In genomic region chr10:62482581-62482980, GRCh38 we compare ENCODE assay signal across 37 cellular contexts.
"Had no signal": no experiment of that assay in that cellular context is flagged by ENCODE, and none has a peak within 500 bp of the region (broad histone marks: within the 10 kb centered on the region; RNA-seq: fewer than 3 reads in every experiment).

No MANE protein-coding gene starts in this region.

- H3K36me3 Mint-ChIP-seq: activated CD8-positive, alpha-beta memory T cell treated with anti-CD3 and anti-CD28 coated beads, Interleukin-2, amount 10 ng/mL, durations not matched to agents 7 days and 5 days; activated naive CD4-positive, alpha-beta T cell treated with anti-CD3 and anti-CD28 coated beads, Interleukin-2, amount 10 ng/mL, durations not matched to agents 7 days and 5 days; activated naive CD4-positive, alpha-beta T cell treated with anti-CD3 and anti-CD28 coated beads, Interleukin-2, amount 50 U/mL, for 24 hours; activated naive CD8-positive, alpha-beta T cell; activated naive CD8-positive, alpha-beta T cell treated with anti-CD3 and anti-CD28 coated beads, Interleukin-2, amount 10 ng/mL, durations not matched to agents 7 days and 5 days had no signal

- H3K27ac Mint-ChIP-seq: activated CD4-positive, alpha-beta memory T cell treated with anti-CD3 and anti-CD28 coated beads, Interleukin-2, amount 10 ng/mL, durations not matched to agents 7 days and 5 days; activated CD4-positive, alpha-beta T cell treated with anti-CD3 and anti-CD28 coated beads for 36 hours; activated CD4-positive, alpha-beta T cell treated with anti-CD3 and anti-CD28 coated beads, Interleukin-2, amount 10 ng/mL, durations not matched to agents 7 days and 5 days; activated CD8-positive, alpha-beta memory T cell treated with anti-CD3 and anti-CD28 coated beads, Interleukin-2, amount 10 ng/mL, durations not matched to agents 7 days and 5 days; activated CD8-positive, alpha-beta T cell treated with anti-CD3 and anti-CD28 coated beads, Interleukin-2, amount 10 ng/mL, durations not matched to agents 7 days and 5 days; activated naive CD4-positive, alpha-beta T cell treated with anti-CD3 and anti-CD28 coated beads, Interleukin-2, amount 10 ng/mL, durations not matched to agents 7 days and 5 days; activated naive CD4-positive, alpha-beta T cell treated with anti-CD3 and anti-CD28 coated beads, Interleukin-2, amount 50 U/mL, for 24 hours; activated naive CD8-positive, alpha-beta T cell; activated naive CD8-positive, alpha-beta T cell treated with anti-CD3 and anti-CD28 coated beads, Interleukin-2, amount 10 ng/mL, durations not matched to agents 7 days and 5 days; activated naive CD8-positive, alpha-beta T cell treated with anti-CD3 and anti-CD28 coated beads, Interleukin-2, amount 50 U/mL, for 24 hours; activated T-cell treated with anti-CD3 and anti-CD28 coated beads, Interleukin-2, amount 50 U/mL, for 24 hours; activated T-helper 2 cell treated with anti-CD3 and anti-CD28 coated beads, Interferon-gamma antibody, Interleukin-2, Interleukin-4, amounts not matched to agents 10 μg/mL and 5 μg/mL and 100 μg/mL, durations not matched to agents 14 hours and 24 hours and 36 hours; T-helper 1 cell treated with Interleukin-12 subunit alpha and Interleukin-12 subunit beta and Interleukin-4 antibody, amounts not matched to agents 30 μg/mL and 1 μg/mL, for 36 hours; T-helper 2 cell treated with Interferon-gamma antibody and Interleukin-4, amounts not matched to agents 5 μg/mL and 100 μg/mL, for 36 hours had no signal

- H3K9me3 Mint-ChIP-seq: activated CD4-positive, alpha-beta T cell treated with anti-CD3 and anti-CD28 coated beads, Interleukin-2, amount 10 ng/mL, durations not matched to agents 7 days and 5 days; activated naive CD4-positive, alpha-beta T cell treated with anti-CD3 and anti-CD28 coated beads, Interleukin-2, amount 10 ng/mL, durations not matched to agents 7 days and 5 days; activated naive CD4-positive, alpha-beta T cell treated with anti-CD3 and anti-CD28 coated beads, Interleukin-2, amount 50 U/mL, for 24 hours; activated naive CD8-positive, alpha-beta T cell treated with anti-CD3 and anti-CD28 coated beads, Interleukin-2, amount 50 U/mL, for 24 hours; activated T-helper 2 cell treated with anti-CD3 and anti-CD28 coated beads, Interferon-gamma antibody, Interleukin-2, Interleukin-4, amounts not matched to agents 10 μg/mL and 5 μg/mL and 100 μg/mL, durations not matched to agents 14 hours and 24 hours and 36 hours; T-helper 1 cell treated with Interleukin-12 subunit alpha and Interleukin-12 subunit beta and Interleukin-4 antibody, amounts not matched to agents 30 μg/mL and 1 μg/mL, for 36 hours; T-helper 2 cell treated with Interferon-gamma antibody and Interleukin-4, amounts not matched to agents 5 μg/mL and 100 μg/mL, for 36 hours had no signal

- H3K4me3 ChIP-seq: ascending aorta, body of pancreas, breast epithelium had no signal

- H3K36me3 ChIP-seq: ascending aorta, brain microvascular endothelial cell, breast epithelium had no signal

- H3K4me1 Mint-ChIP-seq: activated CD4-positive, alpha-beta memory T cell treated with anti-CD3 and anti-CD28 coated beads, Interleukin-2, amount 10 ng/mL, durations not matched to agents 7 days and 5 days; activated CD4-positive, alpha-beta T cell treated with anti-CD3 and anti-CD28 coated beads for 36 hours; activated CD8-positive, alpha-beta memory T cell treated with anti-CD3 and anti-CD28 coated beads, Interleukin-2, amount 10 ng/mL, durations not matched to agents 7 days and 5 days; activated naive CD4-positive, alpha-beta T cell treated with anti-CD3 and anti-CD28 coated beads, Interleukin-2, amount 10 ng/mL, durations not matched to agents 7 days and 5 days; activated naive CD8-positive, alpha-beta T cell treated with anti-CD3 and anti-CD28 coated beads, Interleukin-2, amount 50 U/mL, for 24 hours had no signal

- ATAC-seq: activated CD4-positive, alpha-beta T cell treated with anti-CD3 and anti-CD28 coated beads for 36 hours; activated CD4-positive, CD25-positive, alpha-beta regulatory T cell treated with anti-CD3 and anti-CD28 coated beads, Interleukin-2, amount 50 U/mL, for 24 hours; activated CD8-positive, alpha-beta memory T cell treated with anti-CD3 and anti-CD28 coated beads, Interleukin-2, amount 10 ng/mL, durations not matched to agents 7 days and 5 days; activated CD8-positive, alpha-beta T cell treated with anti-CD3 and anti-CD28 coated beads, Interleukin-2, amount 10 ng/mL, durations not matched to agents 7 days and 5 days; activated naive CD8-positive, alpha-beta T cell treated with anti-CD3 and anti-CD28 coated beads, Interleukin-2, amount 50 U/mL, for 24 hours; body of pancreas had no signal

- H3K4me3 Mint-ChIP-seq: activated CD4-positive, alpha-beta memory T cell treated with anti-CD3 and anti-CD28 coated beads, Interleukin-2, amount 10 ng/mL, durations not matched to agents 7 days and 5 days; activated CD4-positive, alpha-beta T cell treated with anti-CD3 and anti-CD28 coated beads for 36 hours; activated CD4-positive, alpha-beta T cell treated with anti-CD3 and anti-CD28 coated beads, Interleukin-2, amount 10 ng/mL, durations not matched to agents 7 days and 5 days; activated CD8-positive, alpha-beta memory T cell treated with anti-CD3 and anti-CD28 coated beads, Interleukin-2, amount 10 ng/mL, durations not matched to agents 7 days and 5 days; activated CD8-positive, alpha-beta T cell treated with anti-CD3 and anti-CD28 coated beads, Interleukin-2, amount 10 ng/mL, durations not matched to agents 7 days and 5 days; activated naive CD4-positive, alpha-beta T cell treated with anti-CD3 and anti-CD28 coated beads, Interleukin-2, amount 10 ng/mL, durations not matched to agents 7 days and 5 days; activated naive CD4-positive, alpha-beta T cell treated with anti-CD3 and anti-CD28 coated beads, Interleukin-2, amount 50 U/mL, for 24 hours; activated naive CD8-positive, alpha-beta T cell; activated naive CD8-positive, alpha-beta T cell treated with anti-CD3 and anti-CD28 coated beads, Interleukin-2, amount 10 ng/mL, durations not matched to agents 7 days and 5 days; activated naive CD8-positive, alpha-beta T cell treated with anti-CD3 and anti-CD28 coated beads, Interleukin-2, amount 50 U/mL, for 24 hours; activated T-cell treated with anti-CD3 and anti-CD28 coated beads, Interleukin-2, amount 50 U/mL, for 24 hours; T-helper 1 cell treated with Interleukin-12 subunit alpha and Interleukin-12 subunit beta and Interleukin-4 antibody, amounts not matched to agents 30 μg/mL and 1 μg/mL, for 36 hours; T-helper 2 cell treated with Interferon-gamma antibody and Interleukin-4, amounts not matched to agents 5 μg/mL and 100 μg/mL, for 36 hours had no signal

- H3K27me3 ChIP-seq: ascending aorta, body of pancreas, brain microvascular endothelial cell, breast epithelium had no signal

- FAIRE-seq: TTC549 had no signal

- H3K9me3 ChIP-seq: ascending aorta, body of pancreas, breast epithelium had no signal

- H3K4me1 ChIP-seq: ascending aorta, body of pancreas, breast epithelium had no signal

- H3K27ac ChIP-seq: ascending aorta, body of pancreas, brain microvascular endothelial cell, breast epithelium, VCaP had no signal

- DNase-seq: activated CD4-positive, alpha-beta memory T cell treated with anti-CD3 and anti-CD28 coated beads, Interleukin-2, amount 10 ng/mL, durations not matched to agents 7 days and 5 days; activated CD4-positive, alpha-beta T cell treated with anti-CD3 and anti-CD28 coated beads for 1 hour; activated CD4-positive, alpha-beta T cell treated with anti-CD3 and anti-CD28 coated beads for 36 hours; activated CD4-positive, alpha-beta T cell treated with anti-CD3 and anti-CD28 coated beads for 48 hours; activated CD4-positive, alpha-beta T cell treated with anti-CD3 and anti-CD28 coated beads, Interleukin-2, amount 10 ng/mL, durations not matched to agents 7 days and 5 days; activated CD4-positive, alpha-beta T cell treated with anti-CD3 and anti-CD28 coated beads, Interleukin-2, amount 50 U/mL, for 48 hours; activated CD4-positive, CD25-positive, alpha-beta regulatory T cell; activated CD8-positive, alpha-beta memory T cell treated with anti-CD3 and anti-CD28 coated beads for 24 hours; activated CD8-positive, alpha-beta memory T cell treated with anti-CD3 and anti-CD28 coated beads, Interleukin-2, amount 10 ng/mL, durations not matched to agents 7 days and 5 days; activated CD8-positive, alpha-beta memory T cell treated with anti-CD3 and anti-CD28 coated beads, Interleukin-2, amount 50 U/mL, for 48 hours; activated CD8-positive, alpha-beta T cell treated with anti-CD3 and anti-CD28 coated beads, Interleukin-2, amount 10 ng/mL, durations not matched to agents 7 days and 5 days; activated effector memory CD4-positive, alpha-beta T cell treated with Interleukin-2 at 50 U/mL for 16 hours; activated gamma-delta T cell; activated naive CD4-positive, alpha-beta T cell treated with anti-CD3 and anti-CD28 coated beads, Interleukin-2, amount 10 ng/mL, durations not matched to agents 7 days and 5 days; activated naive CD4-positive, alpha-beta T cell treated with Interleukin-2 at 50 U/mL for 16 hours; activated naive CD8-positive, alpha-beta T cell treated with anti-CD3 and anti-CD28 coated beads, Interleukin-2, amount 10 ng/mL, durations not matched to agents 7 days and 5 days; activated naive CD8-positive, alpha-beta T cell treated with anti-CD3 and anti-CD28 coated beads, Interleukin-2, amount 50 U/mL, for 24 hours; activated T-cell treated with anti-CD3 and anti-CD28 coated beads, Interleukin-2, amount 50 U/mL, for 24 hours; activated T-cell treated with anti-CD3 and anti-CD28 coated beads, Interleukin-2, amount 50 U/mL, for 48 hours; amygdala; anterior cingulate cortex; body of pancreas; brain microvascular endothelial cell; central memory CD4-positive, alpha-beta T cell; T-helper 1 cell; T-helper 2 cell; T-helper 9 cell had no signal
